In the genomic region with DNA sequence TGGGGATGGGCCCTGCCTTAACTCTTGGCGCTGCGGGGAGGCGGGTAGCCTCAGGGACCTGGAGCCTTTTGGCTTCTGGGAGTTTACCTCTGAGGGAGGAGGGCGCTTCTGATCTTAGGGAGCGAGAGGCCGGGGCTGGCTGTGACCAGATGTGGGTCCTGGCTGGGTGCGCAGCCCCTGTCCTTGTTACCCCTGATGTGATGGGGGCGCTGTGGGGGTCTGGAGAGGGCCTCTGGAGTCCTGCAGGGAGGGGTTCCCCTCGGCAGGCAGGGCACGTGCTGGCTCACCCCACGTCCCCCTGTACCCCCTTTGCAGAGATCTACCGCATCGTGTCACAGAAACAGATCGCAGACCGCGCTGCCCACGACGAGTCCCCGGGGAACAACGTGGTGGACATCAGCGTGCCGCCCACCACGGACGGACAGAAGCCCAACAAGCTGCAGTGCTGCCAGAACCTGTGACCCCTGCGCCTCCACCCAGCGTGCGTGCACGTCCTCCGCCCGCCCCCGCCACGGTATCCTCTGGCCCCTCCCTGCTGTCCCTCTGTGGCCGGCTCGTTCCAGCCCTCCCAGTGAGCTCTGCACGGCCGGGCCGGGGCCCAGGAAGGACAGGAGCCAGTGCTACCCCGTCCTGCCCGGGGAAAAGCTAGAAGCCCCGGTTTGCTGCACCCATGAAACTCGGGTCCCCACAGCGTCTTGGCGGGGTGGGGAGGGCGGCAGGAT, we compare ENCODE assay signal across 18 cellular contexts.
"Had no signal": no experiment of that assay in that cellular context is flagged by ENCODE, and none has a peak within 500 bp of the region (broad histone marks: within the 10 kb centered on the region; RNA-seq: fewer than 3 reads in every experiment).

No MANE protein-coding gene starts in this region.

- ATAC-seq: left colon had no signal

- DNase-seq: cortex of kidney; dorsolateral prefrontal cortex; effector CD8-positive, alpha-beta T cell; foreskin melanocyte; head of caudate nucleus; kidney; left colon; left ventricle myocardium superior; mesendoderm; naive B cell; stimulated activated CD4-positive, alpha-beta T cell treated with anti-CD3 and anti-CD28 coated beads, Interleukin-2, amount 100 ng/mL, for 48 hours; stomach; substantia nigra; trophoblast cell had no signal

- H3K9me3 Mint-ChIP-seq: naive B cell, nephron had no signal

- H3K27me3 Mint-ChIP-seq: naive B cell had no signal

- H2AFZ ChIP-seq: hepatocyte had no signal

- H3K4me3 ChIP-seq: dorsolateral prefrontal cortex, hepatocyte, right atrium auricular region, smooth muscle cell, stomach had no signal

- H3K27me3 ChIP-seq: dorsolateral prefrontal cortex, hepatocyte, right atrium auricular region, stomach had no signal

- H3K4me1 Mint-ChIP-seq: nephron had no signal

- H3K27ac Mint-ChIP-seq: nephron had no signal

- H3K4me3 Mint-ChIP-seq: naive B cell, nephron had no signal

- H3K9me3 ChIP-seq: right atrium auricular region, stomach had no signal

- H3K27ac ChIP-seq: hepatocyte, right atrium auricular region, stomach had no signal

- H3K4me2 ChIP-seq: hepatocyte, smooth muscle cell had no signal
